ENCODE assay signal across 11 cellular contexts in the genomic region with DNA sequence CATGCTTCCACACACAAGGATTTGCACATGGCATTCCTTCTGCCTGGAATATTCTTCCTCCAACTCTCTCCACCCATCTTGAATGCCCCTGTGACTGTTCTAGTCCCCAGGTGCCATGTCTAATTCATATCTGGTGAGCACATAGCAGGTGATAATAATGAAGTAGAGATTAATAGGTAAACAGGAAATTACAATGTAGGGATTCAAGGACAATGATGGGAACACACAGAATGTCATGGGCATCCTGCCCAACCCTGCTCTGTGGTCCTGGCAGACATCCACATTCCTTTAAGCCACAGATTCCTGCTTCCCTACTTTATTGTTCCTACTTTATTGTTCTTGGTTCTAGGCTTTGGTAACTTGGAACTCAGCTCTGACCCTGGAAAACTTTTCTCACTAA.
DNase-seq lines count a peak whose midpoint lies in the region; ATAC-seq and TF ChIP-seq lines count a peak whose summit lies in the region.
"Had no signal": no experiment of that assay in that cellular context is flagged by ENCODE, and none has a peak within 500 bp of the region (broad histone marks: within the 10 kb centered on the region; RNA-seq: fewer than 3 reads in every experiment).

No MANE protein-coding gene starts in this region.

- no peak overlapping the region for H3K4me3 ChIP-seq in heart right ventricle
- no peak overlapping the region for H3K4me3 ChIP-seq in gastroesophageal sphincter
- H3K4me3 ChIP-seq: ascending aorta, gastrocnemius medialis had no signal

- H3K9me3 ChIP-seq in heart right ventricle, result no peaks in the 10 kb centered on the region
- no peaks in the 10 kb centered on the region for H3K9me3 ChIP-seq in gastroesophageal sphincter
- H3K9me3 ChIP-seq: ascending aorta, gastrocnemius medialis had no signal

- H3K27me3 ChIP-seq in heart right ventricle, result no peaks in the 10 kb centered on the region
- H3K27me3 ChIP-seq in gastroesophageal sphincter, result no peaks in the 10 kb centered on the region
- H3K27me3 ChIP-seq: ascending aorta, gastrocnemius medialis had no signal

- intact Hi-C loops in heart right ventricle (cut with DNase I) (no loop called here), cardiac septum (cut with DNase I) (no loop called here)

- TF ChIP-seq CTCF in heart right ventricle (IDR thresholded peaks at IDR 0.05), result no peak
- no peak for TF ChIP-seq CTCF in gastroesophageal sphincter (IDR thresholded peaks at IDR 0.05)
- TF ChIP-seq CTCF in GM13977 (IDR thresholded peaks at IDR 0.05; ENCODE audit: extremely low read depth, insufficient read depth, missing control alignments), result no peak

- DNase-seq in heart right ventricle (peak; percentile 15 to 20), cardiac septum (ENCODE audit: low spot score) (no peak), SW480 (ENCODE audit: low spot score) (peak; percentile 74), GM19238 (ENCODE audit: insufficient read length, low spot score) (no peak), caudate nucleus (lab: John Stamatoyannopoulos, UW) (no peak), GM13977 (ENCODE audit: low spot score) (no peak)
- DNase-seq: gastrocnemius medialis, T-helper 17 cell had no signal

- ATAC-seq in heart right ventricle, result peak in 4 of 8 donors; percentile 48 to 69 (median 52)
- ATAC-seq in gastroesophageal sphincter, result peak; percentile 19
- ATAC-seq in HG02885 (IDR thresholded peaks at IDR 0.05; ENCODE audit: poor library complexity, unreplicated experiment), result no peak
- ATAC-seq: gastrocnemius medialis, T-helper 17 cell had no signal

- H3K36me3 ChIP-seq in heart right ventricle (no peaks in the 10 kb centered on the region), gastroesophageal sphincter (no peaks in the 10 kb centered on the region)
- H3K36me3 ChIP-seq: ascending aorta, gastrocnemius medialis had no signal

- peaks cover 0 to 14% (median 0%) of the 10 kb centered on the region in 9 donors for H3K4me1 ChIP-seq in heart right ventricle
- no peaks in the 10 kb centered on the region for H3K4me1 ChIP-seq in gastroesophageal sphincter
- H3K4me1 ChIP-seq: ascending aorta, gastrocnemius medialis had no signal

- no peak for TF ChIP-seq POLR2A in gastroesophageal sphincter (IDR thresholded peaks at IDR 0.05)

- H3K27ac ChIP-seq in heart right ventricle (peak overlapping the region in 2 of 10 donors; percentile 3 to 29), gastroesophageal sphincter (no peak overlapping the region), caudate nucleus (ENCODE audit: low read depth, low read length) (no peak overlapping the region)
- H3K27ac ChIP-seq: ascending aorta, gastrocnemius medialis had no signal

- in situ Hi-C loops in GM13977 (cut with MboI; ENCODE audit: low pct_unique_long_range_greater_than_20kb, low sequenced_read_pairs, unreplicated experiment), result no loop called here

- no peak for TF ChIP-seq EP300 in gastroesophageal sphincter (IDR thresholded peaks at IDR 0.05)

Comparison
In these comparisons a context has a peak if more than half of its experiments do, and no peak if none do; other contexts are left out.
1. DNase-seq: peak in heart right ventricle (2 of 2) and SW480 (single experiment); none in cardiac septum (single experiment), GM19238 (single experiment), caudate nucleus (0 of 61) and GM13977 (single experiment).